Comparison of ENCODE assay signal across 14 cellular contexts in the genomic region with DNA sequence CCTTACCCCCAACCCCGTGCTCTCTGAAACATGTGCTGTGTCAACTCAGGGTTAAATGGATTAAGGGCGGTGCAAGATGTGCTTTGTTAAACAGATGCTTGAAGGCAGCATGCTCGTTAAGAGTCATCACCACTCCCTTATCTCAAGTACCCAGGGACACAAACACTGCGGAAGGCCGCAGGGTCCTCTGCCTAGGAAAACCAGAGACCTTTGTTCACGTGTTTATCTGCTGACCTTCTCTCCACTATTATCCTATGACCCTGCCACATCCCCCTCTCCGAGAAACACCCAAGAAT. TPM values are rescaled to one million over a fixed set of nuclear protein-coding genes. Genes with fewer than 3 reads are reported as not detected.
"Had no signal": no experiment of that assay in that cellular context is flagged by ENCODE, and none has a peak within 500 bp of the region (broad histone marks: within the 10 kb centered on the region; RNA-seq: fewer than 3 reads in every experiment).

No MANE protein-coding gene starts in this region.

RNA-seq across cellular contexts. Expression of gene ASB14, which starts 46.5 kb away (rescaled TPM):
- total RNA-seq: kidney; kidney epithelial cell; left colon; left lobe of liver; liver; lower leg skin; lung microvascular endothelial cell; mammary epithelial cell; mesenteric fat pad; mesothelial cell of epicardium; mucosa of descending colon; mucosa of gallbladder; naive thymus-derived CD4-positive, alpha-beta T cell had no signal
- polyA plus RNA-seq: keratinocyte, mammary epithelial cell had no signal
